ENCODE assay signal across 10 cellular contexts in genomic region chr1:33098371-33098770, GRCh38. TPM values are rescaled to one million over a fixed set of nuclear protein-coding genes. Genes with fewer than 3 reads are reported as not detected.
A peak's percentile ranks its signal among the peaks of the same experiment; 100 is the strongest.
DNase-seq lines count a peak whose midpoint lies in the region; ATAC-seq and TF ChIP-seq lines count a peak whose summit lies in the region.
"Had no signal": no experiment of that assay in that cellular context is flagged by ENCODE, and none has a peak within 500 bp of the region (broad histone marks: within the 10 kb centered on the region; RNA-seq: fewer than 3 reads in every experiment).

No MANE protein-coding gene starts in this region.

- H3K4me3 Mint-ChIP-seq in HFFc6 (peak overlapping the region; percentile 76), T-helper 17 cell (peak overlapping the region; percentile 90)

- H3K36me3 ChIP-seq in ACC112 (ENCODE audit: insufficient read depth, low read length), result no peaks in the 10 kb centered on the region

- ATAC-seq in T-helper 17 cell (no peak), HG03439 (IDR thresholded peaks at IDR 0.05; ENCODE audit: unreplicated experiment) (no peak), HG02870 (IDR thresholded peaks at IDR 0.05; ENCODE audit: unreplicated experiment) (no peak)

- TF ChIP-seq CTCF in HFFc6 (IDR thresholded peaks at IDR 0.05), result no peak

- H3K36me3 Mint-ChIP-seq in HFFc6 (ENCODE audit: low read depth), result peaks cover 28% of the 10 kb centered on the region
- peaks cover 5% of the 10 kb centered on the region for H3K36me3 Mint-ChIP-seq in T-helper 17 cell (ENCODE audit: low read depth)

- no peaks in the 10 kb centered on the region for H3K9me3 ChIP-seq in T-helper 17 cell (ENCODE audit: control insufficient read depth, low read length, poor library complexity, severe bottlenecking)

- H3K27me3 ChIP-seq in ACC112 (ENCODE audit: insufficient read depth, low read length), result no peaks in the 10 kb centered on the region

- DNase-seq in HFFc6 (no peak), T-helper 17 cell (no peak), fibroblast of peridontal ligament (ENCODE audit: extremely low read depth) (peak; percentile 71), cerebellum (ENCODE audit: low spot score) (no peak), NCI-H2227 treated with DMSO at 0.1 percent for 48 hours (lab: John Stamatoyannopoulos, UW) (no peak)
- DNase-seq: activated CD4-positive, alpha-beta T cell treated with anti-CD3 and anti-CD28 coated beads, Interleukin-2, amount 50 U/mL, for 1 hour; stimulated activated CD4-positive, alpha-beta T cell treated with anti-CD3 and anti-CD28 coated beads, Interleukin-15, amount 100 ng/mL, for 24 hours had no signal

- no peaks in the 10 kb centered on the region for H3K79me2 ChIP-seq in ACC112 (ENCODE audit: control insufficient read depth, insufficient read depth, low read length, unreplicated experiment)

- H3K27ac ChIP-seq in ACC112 (ENCODE audit: low read depth, low read length), result peak overlapping the region; percentile 94

- H3K4me1 ChIP-seq in ACC112 (ENCODE audit: control insufficient read depth, insufficient read depth, low read length, unreplicated experiment), result peaks cover 26% of the 10 kb centered on the region

- H3K27ac Mint-ChIP-seq in HFFc6 (peak overlapping the region; percentile 100), T-helper 17 cell (peak overlapping the region; percentile 98)

- no peaks in the 10 kb centered on the region for H3K27me3 Mint-ChIP-seq in HFFc6 (ENCODE audit: insufficient read depth)
- H3K27me3 Mint-ChIP-seq in T-helper 17 cell, result no peaks in the 10 kb centered on the region

- no peak overlapping the region for H3K4me3 ChIP-seq in ACC112 (ENCODE audit: low read depth, low read length)

- no peaks in the 10 kb centered on the region for H3K9me3 Mint-ChIP-seq in HFFc6

- H3K4me1 Mint-ChIP-seq in HFFc6 (ENCODE audit: low read depth) (peaks cover 79% of the 10 kb centered on the region), T-helper 17 cell (peaks cover 46% of the 10 kb centered on the region)

- no peak overlapping the region for H2AFZ ChIP-seq in ACC112 (ENCODE audit: low read length, unreplicated experiment)

RNA-seq across cellular contexts. Expression of gene AZIN2, which starts 17.4 kb away (rescaled TPM):
- total RNA-seq in HFFc6 (2021; fragmentation: NEBNext Ultra II Directional; extraction: Animal tissue kit (Norgen Biotek cat#: 25700)), result 1 to 10 TPM; 2.4 to 3.7 (median 3.1) TPM
- total RNA-seq in T-helper 17 cell, result 1 to 10 TPM; 6.3 to 8.6 TPM
- total RNA-seq in cerebellum, result 8.7 TPM
